18 cellular contexts compared by ENCODE assay signal in the genomic region with DNA sequence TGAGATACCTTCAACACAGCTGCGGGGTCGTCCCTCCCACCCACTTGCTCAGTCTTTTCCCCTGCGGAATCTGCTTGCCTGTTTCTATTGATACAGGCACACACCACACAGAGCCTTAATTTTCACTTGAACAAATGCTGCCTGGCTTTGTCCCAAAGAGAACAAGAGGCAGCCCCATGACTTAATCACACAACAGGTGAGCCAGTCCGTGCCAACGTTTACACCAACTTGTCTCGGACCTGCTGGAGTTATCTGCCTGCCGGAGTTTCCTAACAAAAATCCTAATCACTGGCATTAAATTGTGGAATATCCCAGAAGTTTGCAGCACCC.
A peak's percentile ranks its signal among the peaks of the same experiment; 100 is the strongest.
DNase-seq lines count a peak whose midpoint lies in the region; ATAC-seq and TF ChIP-seq lines count a peak whose summit lies in the region.
"Had no signal": no experiment of that assay in that cellular context is flagged by ENCODE, and none has a peak within 500 bp of the region (broad histone marks: within the 10 kb centered on the region; RNA-seq: fewer than 3 reads in every experiment).

No MANE protein-coding gene starts in this region.

- ATAC-seq in HG02884 (IDR thresholded peaks at IDR 0.05; ENCODE audit: unreplicated experiment): no peak
- ATAC-seq: K562, PC-3 had no signal

- H3K9ac ChIP-seq in neural progenitor cell (no peak overlapping the region), subcutaneous abdominal adipose tissue (ENCODE audit: low read length in 5 of 5) (no peak overlapping the region)

- peaks cover 12% of the 10 kb centered on the region for H3K4me1 Mint-ChIP-seq in neural progenitor cell

- H3K27ac Mint-ChIP-seq in neural progenitor cell: no peak overlapping the region

- H3K79me2 ChIP-seq in neural progenitor cell (ENCODE audit: low read depth): no peaks in the 10 kb centered on the region

- no peaks in the 10 kb centered on the region for H3F3A ChIP-seq in neural progenitor cell (ENCODE audit: low read depth)

- H4K20me1 ChIP-seq in neural progenitor cell (ENCODE audit: low read depth): no peaks in the 10 kb centered on the region

- DNase-seq in NCI-H2029 treated with DMSO at 0.1 percent for 48 hours (lab: John Stamatoyannopoulos, UW) (peak; percentile 37), NCI-H774 (lab: John Stamatoyannopoulos, UW) (peak; percentile 54), neural progenitor cell (ENCODE audit: low spot score) (peak; percentile 25), MG63 (no peak), dermis blood vessel endothelial cell (no peak)
- DNase-seq: AML-193, DMS79 treated with DMSO at 0.1 percent for 48 hours, NCI-H1105 treated with DMSO at 0.1 percent for 48 hours, NCI-H187, NCI-H2171 treated with DMSO at 0.1 percent for 48 hours, NCI-H748 treated with DMSO at 0.1 percent for 48 hours, PC-3, SIG-M5 had no signal

- no peak overlapping the region for H3K4me3 ChIP-seq in neural progenitor cell
- H3K4me3 ChIP-seq in subcutaneous abdominal adipose tissue (ENCODE audit: low read depth in 1 of 5, low read length in 5 of 5): no peak overlapping the region
- H3K4me3 ChIP-seq in MG63: no peak overlapping the region
- H3K4me3 ChIP-seq: K562 had no signal

- no peak overlapping the region for H3K4me3 Mint-ChIP-seq in neural progenitor cell

- no peak overlapping the region for H3K4me2 ChIP-seq in neural progenitor cell

- no peak for TF ChIP-seq CTCF in neural progenitor cell (IDR thresholded peaks at IDR 0.05)

- H3K27me3 ChIP-seq in neural progenitor cell (no peaks in the 10 kb centered on the region), subcutaneous abdominal adipose tissue (ENCODE audit: control insufficient read depth in 5 of 5, insufficient read depth in 4 of 5, low read length in 5 of 5) (no peaks in the 10 kb centered on the region), MG63 (no peaks in the 10 kb centered on the region)

- peaks cover 4% of the 10 kb centered on the region for H3K27me3 Mint-ChIP-seq in neural progenitor cell (ENCODE audit: insufficient read depth, low read depth)

- no peaks in the 10 kb centered on the region for H3K9me3 Mint-ChIP-seq in neural progenitor cell

- no peaks in the 10 kb centered on the region for H3K9me3 ChIP-seq in neural progenitor cell (ENCODE audit: low read depth)
- H3K9me3 ChIP-seq in subcutaneous abdominal adipose tissue (ENCODE audit: control insufficient read depth in 5 of 5, low read length in 5 of 5): no peaks in the 10 kb centered on the region
- peaks cover 13% of the 10 kb centered on the region for H3K9me3 ChIP-seq in MG63

- H3K36me3 ChIP-seq in neural progenitor cell: no peaks in the 10 kb centered on the region
- no peaks in the 10 kb centered on the region for H3K36me3 ChIP-seq in subcutaneous abdominal adipose tissue (ENCODE audit: control insufficient read depth in 5 of 5, insufficient read depth in 5 of 5, low read length in 5 of 5)
- no peaks in the 10 kb centered on the region for H3K36me3 ChIP-seq in MG63

- no peak overlapping the region for H2AFZ ChIP-seq in neural progenitor cell (replicated peaks)

- H3K27ac ChIP-seq in neural progenitor cell (no peak overlapping the region), subcutaneous abdominal adipose tissue (ENCODE audit: low read depth, low read length) (peak overlapping the region; percentile 58)
- H3K27ac ChIP-seq: C4-2B, RWPE1 had no signal

- no peaks in the 10 kb centered on the region for H3K36me3 Mint-ChIP-seq in neural progenitor cell

- peaks cover 13% of the 10 kb centered on the region for H3K4me1 ChIP-seq in neural progenitor cell
- H3K4me1 ChIP-seq in subcutaneous abdominal adipose tissue (ENCODE audit: control insufficient read depth in 5 of 5, insufficient read depth in 5 of 5, low read length in 5 of 5): peaks cover 11 to 42% (median 24%) of the 10 kb centered on the region in 5 donors

Comparison
In these comparisons a context has a peak if more than half of its experiments do, and no peak if none do; other contexts are left out.
1. DNase-seq: peak in NCI-H2029 treated with DMSO at 0.1 percent for 48 hours (single experiment), NCI-H774 (single experiment) and neural progenitor cell (single experiment); none in MG63 (single experiment) and dermis blood vessel endothelial cell (single experiment).